Comparison of ENCODE assay signal across 8 cellular contexts in genomic region chr5:116137544-116138378, GRCh38. TPM values are rescaled to one million over a fixed set of nuclear protein-coding genes. Genes with fewer than 3 reads are reported as not detected.
A peak's percentile ranks its signal among the peaks of the same experiment; 100 is the strongest.
DNase-seq lines count a peak whose midpoint lies in the region; ATAC-seq and TF ChIP-seq lines count a peak whose summit lies in the region.

No MANE protein-coding gene starts in this region.

- ATAC-seq in HG02571 (IDR thresholded peaks at IDR 0.05; ENCODE audit: unreplicated experiment) (peak; percentile 46), GM21390 (IDR thresholded peaks at IDR 0.05; ENCODE audit: unreplicated experiment) (no peak)

- peak; percentile 33 to 53 for TF ChIP-seq CTCF in suprapubic skin (IDR thresholded peaks at IDR 0.05)

- no peak for TF ChIP-seq EP300 in suprapubic skin (IDR thresholded peaks at IDR 0.05)

- H3K9me3 ChIP-seq in suprapubic skin: no peaks in the 10 kb centered on the region

- 19% methylated on average over 4 of the region's 4 CpGs for whole genome bisulfite sequencing in suprapubic skin

- DNase-seq in ELF-1 (ENCODE audit: low read depth, low spot score) (peak; percentile 14), NCI-H2227 treated with DMSO at 0.1 percent for 48 hours (lab: John Stamatoyannopoulos, UW) (peak; percentile 41), astrocyte of the hippocampus (ENCODE audit: low read depth, low spot score) (peak; percentile 68), iPS-NIHi7 (ENCODE audit: extremely low spot score) (peak; percentile 32), suprapubic skin (ENCODE audit: low spot score in 2 of 2) (no peak), mucosa of gallbladder (ENCODE audit: low spot score) (no peak)

- TF ChIP-seq POLR2A in suprapubic skin (IDR thresholded peaks at IDR 0.05): no peak

- H3K27ac ChIP-seq in suprapubic skin: no peak overlapping the region

- no peaks in the 10 kb centered on the region for H3K4me1 ChIP-seq in suprapubic skin

- H3K36me3 ChIP-seq in suprapubic skin: no peaks in the 10 kb centered on the region

- no peak overlapping the region for H3K4me3 ChIP-seq in suprapubic skin

- H3K27me3 ChIP-seq in suprapubic skin: no peaks in the 10 kb centered on the region

RNA-seq across cellular contexts. Expression of gene COMMD10, which starts 52.9 kb away (rescaled TPM):
- total RNA-seq in suprapubic skin (10 to 100 TPM; 18.4 to 50.6 (median 22.7) TPM), mucosa of gallbladder (32.8 TPM)

Comparison
In these comparisons a context has a peak if more than half of its experiments do, and no peak if none do; other contexts are left out.
1. DNase-seq: peak in ELF-1 (single experiment), NCI-H2227 treated with DMSO at 0.1 percent for 48 hours (single experiment), astrocyte of the hippocampus (single experiment) and iPS-NIHi7 (single experiment); none in suprapubic skin (0 of 2) and mucosa of gallbladder (single experiment).